In genomic region chr6:161171207-161171606, GRCh38 we compare ENCODE assay signal across 16 cellular contexts.
"Had no signal": no experiment of that assay in that cellular context is flagged by ENCODE, and none has a peak within 500 bp of the region (broad histone marks: within the 10 kb centered on the region; RNA-seq: fewer than 3 reads in every experiment).

No MANE protein-coding gene starts in this region.

- H3K27me3 ChIP-seq: testis had no signal

- H3K4me1 ChIP-seq: psoas muscle, testis had no signal

- H3K27ac Mint-ChIP-seq: activated CD4-positive, alpha-beta memory T cell treated with anti-CD3 and anti-CD28 coated beads for 36 hours; activated naive CD8-positive, alpha-beta T cell; activated T-helper 1 cell treated with anti-CD3 and anti-CD28 coated beads, Interleukin-12 subunit alpha, Interleukin-12 subunit beta, Interleukin-2, Interleukin-4 antibody, amounts not matched to agents 30 ng/mL and 10 ng/mL and 1 ng/mL, durations not matched to agents 14 hours and 24 hours and 36 hours; stimulated activated naive CD8-positive, alpha-beta T cell treated with anti-CD3 and anti-CD28 coated beads, Interleukin-15, Interleukin-2, amounts not matched to agents 100 ng/mL and 50 ng/mL, for 24 hours; type B pancreatic cell had no signal

- H3K9me3 Mint-ChIP-seq: dendritic cell treated with granulocyte-macrophage colony-stimulating factor and Interleukin-4, amounts not matched to agents 40 ng/mL and 50 ng/mL, for 4 days; stimulated activated naive CD8-positive, alpha-beta T cell treated with anti-CD3 and anti-CD28 coated beads, Interleukin-15, Interleukin-2, amounts not matched to agents 100 ng/mL and 50 ng/mL, for 24 hours had no signal

- H3K36me3 Mint-ChIP-seq: activated CD4-positive, alpha-beta memory T cell treated with anti-CD3 and anti-CD28 coated beads for 36 hours had no signal

- ATAC-seq: left ventricle myocardium superior, psoas muscle, right cardiac atrium had no signal

- H3K4me3 ChIP-seq: psoas muscle, skin epidermis, testis had no signal

- H3K4me3 Mint-ChIP-seq: activated CD4-positive, alpha-beta memory T cell treated with anti-CD3 and anti-CD28 coated beads for 36 hours; activated naive CD8-positive, alpha-beta T cell; activated T-helper 1 cell treated with anti-CD3 and anti-CD28 coated beads, Interleukin-12 subunit alpha, Interleukin-12 subunit beta, Interleukin-2, Interleukin-4 antibody, amounts not matched to agents 30 ng/mL and 10 ng/mL and 1 ng/mL, durations not matched to agents 14 hours and 24 hours and 36 hours; dendritic cell treated with granulocyte-macrophage colony-stimulating factor and Interleukin-4, amounts not matched to agents 40 ng/mL and 50 ng/mL, for 4 days; stimulated activated naive CD8-positive, alpha-beta T cell treated with anti-CD3 and anti-CD28 coated beads, Interleukin-15, Interleukin-2, amounts not matched to agents 100 ng/mL and 50 ng/mL, for 24 hours; type B pancreatic cell had no signal

- DNase-seq: activated CD4-positive, alpha-beta memory T cell treated with anti-CD3 and anti-CD28 coated beads for 36 hours; activated CD4-positive, alpha-beta T cell treated with anti-CD3 and anti-CD28 coated beads for 4 hours; activated T-cell treated with anti-CD3 and anti-CD28 coated beads for 4 hours; effector memory CD4-positive, alpha-beta T cell; immature natural killer cell; kidney glomerular epithelial cell; left ventricle myocardium superior; psoas muscle; right cardiac atrium; testis had no signal

- H3K27ac ChIP-seq: psoas muscle, skin epidermis, testis had no signal

- H3K27me3 Mint-ChIP-seq: activated CD4-positive, alpha-beta memory T cell treated with anti-CD3 and anti-CD28 coated beads for 36 hours; activated naive CD8-positive, alpha-beta T cell; stimulated activated naive CD8-positive, alpha-beta T cell treated with anti-CD3 and anti-CD28 coated beads, Interleukin-15, Interleukin-2, amounts not matched to agents 100 ng/mL and 50 ng/mL, for 24 hours; type B pancreatic cell had no signal

- H3K9me3 ChIP-seq: psoas muscle, testis had no signal
